25 cellular contexts compared by ENCODE assay signal in the genomic region with DNA sequence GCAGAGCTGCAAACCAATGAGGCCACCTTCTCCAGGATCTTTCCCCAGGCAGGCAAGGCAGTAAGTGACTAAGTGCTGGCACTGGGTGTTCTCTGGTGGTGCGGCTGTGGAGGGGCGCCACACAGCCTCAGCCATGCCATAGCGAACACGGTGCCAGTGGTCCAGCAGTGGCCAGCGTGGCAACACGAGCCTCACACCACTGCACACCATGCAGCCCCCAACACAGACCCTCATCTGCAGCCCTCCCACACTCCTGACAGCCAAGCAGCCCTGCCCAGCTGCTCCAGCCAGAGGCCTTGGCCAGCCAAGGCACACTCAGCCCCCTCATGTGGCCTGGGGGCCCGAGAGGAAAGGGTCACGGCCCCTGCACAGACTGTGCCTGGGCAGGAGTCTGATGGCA. TPM values are rescaled to one million over a fixed set of nuclear protein-coding genes. Genes with fewer than 3 reads are reported as not detected.
DNase-seq lines count a peak whose midpoint lies in the region; ATAC-seq and TF ChIP-seq lines count a peak whose summit lies in the region.
"Had no signal": no experiment of that assay in that cellular context is flagged by ENCODE, and none has a peak within 500 bp of the region (broad histone marks: within the 10 kb centered on the region; RNA-seq: fewer than 3 reads in every experiment).

No MANE protein-coding gene starts in this region.

- H3K27me3 ChIP-seq in HUES6 (ENCODE audit: control insufficient read depth, insufficient read depth, low read length): no peaks in the 10 kb centered on the region
- no peaks in the 10 kb centered on the region for H3K27me3 ChIP-seq in sigmoid colon
- no peaks in the 10 kb centered on the region for H3K27me3 ChIP-seq in Caco-2 (replicated peaks; ENCODE audit: control insufficient read depth, insufficient read depth, low read length)
- H3K27me3 ChIP-seq in neural progenitor cell: no peaks in the 10 kb centered on the region
- H3K27me3 ChIP-seq: breast epithelium had no signal

- 94 to 97% methylated on average over 8 of the region's 8 CpGs for whole genome bisulfite sequencing in sigmoid colon, 2 donors

- DNase-seq in activated CD8-positive, alpha-beta T cell treated with anti-CD3 and anti-CD28 coated beads, Interleukin-2, amount 10 ng/mL, durations not matched to agents 7 days and 5 days: no peak
- no peak for DNase-seq in activated CD8-positive, alpha-beta T cell treated with anti-CD3 and anti-CD28 coated beads for 36 hours
- DNase-seq in chondrocyte (ENCODE audit: low spot score) (no peak), sigmoid colon (no peak), Caco-2 (no peak), SHP77 (lab: John Stamatoyannopoulos, UW) (no peak), neural progenitor cell (ENCODE audit: low spot score) (no peak)
- DNase-seq: 8988T; activated CD4-positive, CD25-positive, alpha-beta regulatory T cell treated with anti-CD3 and anti-CD28 coated beads, Interleukin-2, amount 50 U/mL, for 72 hours; activated CD8-positive, alpha-beta memory T cell treated with anti-CD3 and anti-CD28 coated beads for 24 hours; activated gamma-delta T cell treated with Interleukin-2 at 50 U/mL for 16 hours; effector CD4-positive, alpha-beta T cell; head of caudate nucleus; Karpas-422; mucosa of descending colon; NCI-H1436 treated with DMSO at 0.1 percent for 48 hours; NCI-H748 treated with DMSO at 0.1 percent for 48 hours; RPMI8226; stimulated activated naive CD8-positive, alpha-beta T cell treated with anti-CD3 and anti-CD28 coated beads, Interleukin-15, amount 100 ng/mL, for 72 hours had no signal

- H3K27ac Mint-ChIP-seq in activated CD8-positive, alpha-beta T cell treated with anti-CD3 and anti-CD28 coated beads, Interleukin-2, amount 10 ng/mL, durations not matched to agents 7 days and 5 days: peak overlapping the region; percentile 30
- H3K27ac Mint-ChIP-seq in activated CD8-positive, alpha-beta T cell treated with anti-CD3 and anti-CD28 coated beads for 36 hours: no peak overlapping the region
- peak overlapping the region; percentile 36 for H3K27ac Mint-ChIP-seq in chondrocyte (ENCODE audit: unreplicated experiment)
- H3K27ac Mint-ChIP-seq in Caco-2 (ENCODE audit: unreplicated experiment): no peak overlapping the region
- no peak overlapping the region for H3K27ac Mint-ChIP-seq in neural progenitor cell

- H3K9ac ChIP-seq in HUES6 (ENCODE audit: low read length) (no peak overlapping the region), neural progenitor cell (no peak overlapping the region)

- H3K36me3 ChIP-seq in HUES6 (ENCODE audit: control insufficient read depth, insufficient read depth, low read length) (peaks cover 41% of the 10 kb centered on the region), sigmoid colon (peaks cover 0 to 39% (median 9%) of the 10 kb centered on the region in 4 donors), Caco-2 (ENCODE audit: control insufficient read depth, insufficient read depth, low read length) (no peaks in the 10 kb centered on the region), neural progenitor cell (no peaks in the 10 kb centered on the region)
- H3K36me3 ChIP-seq: breast epithelium had no signal

- no peak overlapping the region for H3K4me3 Mint-ChIP-seq in activated CD8-positive, alpha-beta T cell treated with anti-CD3 and anti-CD28 coated beads, Interleukin-2, amount 10 ng/mL, durations not matched to agents 7 days and 5 days
- no peak overlapping the region for H3K4me3 Mint-ChIP-seq in activated CD8-positive, alpha-beta T cell treated with anti-CD3 and anti-CD28 coated beads for 36 hours
- H3K4me3 Mint-ChIP-seq in chondrocyte (ENCODE audit: unreplicated experiment) (no peak overlapping the region), Caco-2 (ENCODE audit: unreplicated experiment) (no peak overlapping the region), neural progenitor cell (no peak overlapping the region)

- POLR2A ChIA-PET in activated CD8-positive, alpha-beta T cell treated with anti-CD3 and anti-CD28 coated beads, Interleukin-2, amount 10 ng/mL, durations not matched to agents 7 days and 5 days (lab: Charles Lee): interaction anchor here (1.0 kb wide), 1 partner anchor 10 kb away, joined by 4 read pairs; no protein-coding TSS in a partner anchor
- POLR2A ChIA-PET in activated CD8-positive, alpha-beta T cell treated with anti-CD3 and anti-CD28 coated beads for 36 hours (lab: Charles Lee): interaction anchor here (3.2 kb wide), 1 partner anchor 12 kb away, joined by 9 read pairs; no protein-coding TSS in a partner anchor
- POLR2A ChIA-PET in Caco-2 (lab: Charles Lee): no interaction called here

- no TSS peak for BruUV-seq in Caco-2 (replicated peaks; lab: Mats Ljungman, UMichigan)

- peaks cover 6% of the 10 kb centered on the region; the same call in 1 of the 2 replicates for H3K4me1 ChIP-seq in HUES6 (ENCODE audit: control insufficient read depth, insufficient read depth, low read length)
- H3K4me1 ChIP-seq in sigmoid colon: peaks cover 3 to 81% (median 74%) of the 10 kb centered on the region in 4 donors
- H3K4me1 ChIP-seq in Caco-2: 0 out of 2 replicates have a peak, but pooled peaks cover 5% of the 10 kb centered on the region
- peaks cover 4% of the 10 kb centered on the region for H3K4me1 ChIP-seq in neural progenitor cell

- peaks cover 7% of the 10 kb centered on the region for H3F3A ChIP-seq in neural progenitor cell (ENCODE audit: low read depth)

- H3K79me2 ChIP-seq in neural progenitor cell (ENCODE audit: low read depth): peaks cover 86% of the 10 kb centered on the region

- H3K27ac ChIP-seq in HUES6 (ENCODE audit: low read depth, low read length) (0 out of 2 replicates have a peak overlapping the region, but pooled peaks have one; percentile 5), sigmoid colon (peak overlapping the region in 3 of 4 donors; percentile 31 to 90 (median 85)), neural progenitor cell (no peak overlapping the region)
- H3K27ac ChIP-seq: breast epithelium, epithelial cell of prostate had no signal

- no peaks in the 10 kb centered on the region for H3K9me3 ChIP-seq in HUES6 (ENCODE audit: control insufficient read depth, insufficient read depth, low read depth, low read length)
- H3K9me3 ChIP-seq in sigmoid colon: no peaks in the 10 kb centered on the region
- no peaks in the 10 kb centered on the region for H3K9me3 ChIP-seq in Caco-2
- H3K9me3 ChIP-seq in neural progenitor cell (ENCODE audit: low read depth): no peaks in the 10 kb centered on the region
- H3K9me3 ChIP-seq: breast epithelium, HAP-1, mucosa of descending colon had no signal

- peaks cover 79% of the 10 kb centered on the region for H4K20me1 ChIP-seq in neural progenitor cell (ENCODE audit: low read depth)

- no peak for TF ChIP-seq POLR2A in sigmoid colon (IDR thresholded peaks at IDR 0.05)

- TF ChIP-seq CTCF in activated CD8-positive, alpha-beta T cell treated with anti-CD3 and anti-CD28 coated beads for 36 hours (IDR thresholded peaks at IDR 0.05): no peak
- TF ChIP-seq CTCF in chondrocyte (IDR thresholded peaks at IDR 0.05) (no peak), sigmoid colon (IDR thresholded peaks at IDR 0.05) (no peak), Caco-2 (IDR thresholded peaks at IDR 0.05; ENCODE audit: insufficient read depth in 1 of 2, low read depth in 1 of 2, low read length in 1 of 2, severe bottlenecking in 1 of 2, unreplicated experiment in 1 of 2) (no peak), neural progenitor cell (IDR thresholded peaks at IDR 0.05) (no peak)

- H3K4me3 ChIP-seq in HUES6 (ENCODE audit: low read depth, low read length): no peak overlapping the region
- H3K4me3 ChIP-seq in sigmoid colon: no peak overlapping the region
- H3K4me3 ChIP-seq in Caco-2 (ENCODE audit: low read depth, low read length): no peak overlapping the region
- no peak overlapping the region for H3K4me3 ChIP-seq in neural progenitor cell
- H3K4me3 ChIP-seq: breast epithelium, HAP-1, lung, mucosa of descending colon, skin epidermis had no signal

- no peak overlapping the region for H3K4me2 ChIP-seq in neural progenitor cell

- H3K9me3 Mint-ChIP-seq in activated CD8-positive, alpha-beta T cell treated with anti-CD3 and anti-CD28 coated beads, Interleukin-2, amount 10 ng/mL, durations not matched to agents 7 days and 5 days (ENCODE audit: insufficient read depth): no peaks in the 10 kb centered on the region
- H3K9me3 Mint-ChIP-seq in activated CD8-positive, alpha-beta T cell treated with anti-CD3 and anti-CD28 coated beads for 36 hours: no peaks in the 10 kb centered on the region
- H3K9me3 Mint-ChIP-seq in chondrocyte (ENCODE audit: low read depth): no peaks in the 10 kb centered on the region
- H3K9me3 Mint-ChIP-seq in Caco-2 (ENCODE audit: unreplicated experiment): no peaks in the 10 kb centered on the region
- H3K9me3 Mint-ChIP-seq in neural progenitor cell: no peaks in the 10 kb centered on the region
- H3K9me3 Mint-ChIP-seq: stimulated activated naive CD8-positive, alpha-beta T cell treated with anti-CD3 and anti-CD28 coated beads, Interleukin-15, amount 100 ng/mL, for 72 hours had no signal

- H3K27me3 Mint-ChIP-seq in activated CD8-positive, alpha-beta T cell treated with anti-CD3 and anti-CD28 coated beads, Interleukin-2, amount 10 ng/mL, durations not matched to agents 7 days and 5 days (ENCODE audit: low read depth): no peaks in the 10 kb centered on the region
- H3K27me3 Mint-ChIP-seq in activated CD8-positive, alpha-beta T cell treated with anti-CD3 and anti-CD28 coated beads for 36 hours: no peaks in the 10 kb centered on the region
- no peaks in the 10 kb centered on the region for H3K27me3 Mint-ChIP-seq in chondrocyte (ENCODE audit: low read depth)
- H3K27me3 Mint-ChIP-seq in Caco-2 (ENCODE audit: insufficient read depth, unreplicated experiment): no peaks in the 10 kb centered on the region
- H3K27me3 Mint-ChIP-seq in neural progenitor cell (ENCODE audit: insufficient read depth, low read depth): peaks cover 10% of the 10 kb centered on the region
- H3K27me3 Mint-ChIP-seq: stimulated activated naive CD8-positive, alpha-beta T cell treated with anti-CD3 and anti-CD28 coated beads, Interleukin-15, amount 100 ng/mL, for 72 hours had no signal

- peaks cover 19% of the 10 kb centered on the region for H3K36me3 Mint-ChIP-seq in activated CD8-positive, alpha-beta T cell treated with anti-CD3 and anti-CD28 coated beads, Interleukin-2, amount 10 ng/mL, durations not matched to agents 7 days and 5 days (ENCODE audit: low read depth)
- H3K36me3 Mint-ChIP-seq in activated CD8-positive, alpha-beta T cell treated with anti-CD3 and anti-CD28 coated beads for 36 hours (ENCODE audit: low read depth): peaks cover 14% of the 10 kb centered on the region
- peaks cover 2% of the 10 kb centered on the region for H3K36me3 Mint-ChIP-seq in chondrocyte (ENCODE audit: low read depth)
- peaks cover 51% of the 10 kb centered on the region for H3K36me3 Mint-ChIP-seq in Caco-2 (ENCODE audit: insufficient read depth, unreplicated experiment)
- peaks cover 9% of the 10 kb centered on the region for H3K36me3 Mint-ChIP-seq in neural progenitor cell

- H2AFZ ChIP-seq in neural progenitor cell (replicated peaks): no peak overlapping the region

- no peak for TF ChIP-seq EP300 in sigmoid colon (IDR thresholded peaks at IDR 0.05)

- H3K4me1 Mint-ChIP-seq in activated CD8-positive, alpha-beta T cell treated with anti-CD3 and anti-CD28 coated beads, Interleukin-2, amount 10 ng/mL, durations not matched to agents 7 days and 5 days (ENCODE audit: low read depth): peaks cover 35% of the 10 kb centered on the region
- H3K4me1 Mint-ChIP-seq in activated CD8-positive, alpha-beta T cell treated with anti-CD3 and anti-CD28 coated beads for 36 hours (ENCODE audit: low read depth): peaks cover 30% of the 10 kb centered on the region
- peaks cover 55% of the 10 kb centered on the region for H3K4me1 Mint-ChIP-seq in chondrocyte (ENCODE audit: low read depth)
- peaks cover 7% of the 10 kb centered on the region for H3K4me1 Mint-ChIP-seq in Caco-2 (ENCODE audit: low read depth, unreplicated experiment)
- peaks cover 11% of the 10 kb centered on the region for H3K4me1 Mint-ChIP-seq in neural progenitor cell

- ATAC-seq in activated CD8-positive, alpha-beta T cell treated with anti-CD3 and anti-CD28 coated beads, Interleukin-2, amount 10 ng/mL, durations not matched to agents 7 days and 5 days: no peak
- ATAC-seq in activated CD8-positive, alpha-beta T cell treated with anti-CD3 and anti-CD28 coated beads for 36 hours: no peak
- ATAC-seq: mucosa of descending colon; stimulated activated naive CD8-positive, alpha-beta T cell treated with anti-CD3 and anti-CD28 coated beads, Interleukin-15, amount 100 ng/mL, for 72 hours had no signal

- CTCF ChIA-PET in activated CD8-positive, alpha-beta T cell treated with anti-CD3 and anti-CD28 coated beads, Interleukin-2, amount 10 ng/mL, durations not matched to agents 7 days and 5 days (lab: Charles Lee): no interaction called here
- CTCF ChIA-PET in activated CD8-positive, alpha-beta T cell treated with anti-CD3 and anti-CD28 coated beads for 36 hours (lab: Charles Lee): no interaction called here
- CTCF ChIA-PET in Caco-2 (lab: Charles Lee): no interaction called here

- intact Hi-C loops in activated CD8-positive, alpha-beta T cell treated with anti-CD3 and anti-CD28 coated beads for 36 hours (cut with micrococcal nuclease): no loop called here
- intact Hi-C loops in sigmoid colon (cut with DNase I) (no loop called here), Caco-2 (cut with micrococcal nuclease; ENCODE audit: unreplicated experiment) (no loop called here)

RNA-seq across cellular contexts. Expression of a gene that starts 3.0 kb away (rescaled TPM):
- total RNA-seq in activated CD8-positive, alpha-beta T cell treated with anti-CD3 and anti-CD28 coated beads, Interleukin-2, amount 10 ng/mL, durations not matched to agents 7 days and 5 days: 100 to 1,000 TPM; 120 to 134 TPM
- total RNA-seq in activated CD8-positive, alpha-beta T cell treated with anti-CD3 and anti-CD28 coated beads for 36 hours: 100 to 1,000 TPM; 110 to 122 TPM
- 67.3 to 87.0 TPM (median 73.8 TPM) in 3 replicates for total RNA-seq in chondrocyte
- total RNA-seq in sigmoid colon: 100 to 1,000 TPM in 1 of 4 donors, 10 to 100 TPM in 3; 83.8 to 135 (median 93.4) TPM
- 100 to 1,000 TPM in 1 of 3 donors, 10 to 100 TPM in 2; 58.3 to 117 (median 62.7) TPM for polyA plus RNA-seq in sigmoid colon
- total RNA-seq in Caco-2 (2022): 103 and 115 TPM in 2 replicates
- total RNA-seq in neural progenitor cell (ENCODE audit: low replicate concordance): 62.4 and 116 TPM in 2 replicates

RNA-seq across cellular contexts. Expression of a gene that starts 3.1 kb away (rescaled TPM):
- 10 to 100 TPM; 18.5 to 21.4 TPM for total RNA-seq in activated CD8-positive, alpha-beta T cell treated with anti-CD3 and anti-CD28 coated beads, Interleukin-2, amount 10 ng/mL, durations not matched to agents 7 days and 5 days
- total RNA-seq in activated CD8-positive, alpha-beta T cell treated with anti-CD3 and anti-CD28 coated beads for 36 hours: 10 to 100 TPM in 1 of 2 experiments, 1 to 10 TPM in 1; 8.4 to 11.0 TPM
- total RNA-seq in chondrocyte (19.4 to 23.3 TPM (median 23.1 TPM) in 3 replicates), sigmoid colon (10 to 100 TPM in 2 of 4 donors, 1 to 10 TPM in 2; 8.4 to 21.6 (median 10.5) TPM), Caco-2 (2022) (16.2 and 16.8 TPM in 2 replicates), neural progenitor cell (ENCODE audit: low replicate concordance) (1.0 and 13.5 TPM in 2 replicates)
- polyA plus RNA-seq in sigmoid colon: 10 to 100 TPM; 41.4 to 57.1 (median 42.0) TPM

RNA-seq across cellular contexts. Expression of a gene that starts 9.6 kb away (rescaled TPM):
- total RNA-seq in activated CD8-positive, alpha-beta T cell treated with anti-CD3 and anti-CD28 coated beads, Interleukin-2, amount 10 ng/mL, durations not matched to agents 7 days and 5 days: 1 to 10 TPM in 1 of 2 experiments, under 1 TPM in 1; 0.78 to 1.2 TPM
- total RNA-seq in activated CD8-positive, alpha-beta T cell treated with anti-CD3 and anti-CD28 coated beads for 36 hours: under 1 TPM; 0.13 to 0.14 TPM
- total RNA-seq in chondrocyte: 0.28 to 0.68 TPM (median 0.37 TPM) in 3 replicates
- not detected for total RNA-seq in sigmoid colon
- polyA plus RNA-seq in sigmoid colon: under 1 TPM in 2 of 3 donors, not detected in 1; 0.60 to 0.64 TPM
- 0.09 and 0.29 TPM in 2 replicates for total RNA-seq in Caco-2 (2022)
- 0.22 TPM in 1 of 2 replicates, not detected in the other for total RNA-seq in neural progenitor cell (ENCODE audit: low replicate concordance)

RNA-seq across cellular contexts. Expression of a gene that starts 13.1 kb away (rescaled TPM):
- 10 to 100 TPM; 24.0 to 26.2 TPM for total RNA-seq in activated CD8-positive, alpha-beta T cell treated with anti-CD3 and anti-CD28 coated beads, Interleukin-2, amount 10 ng/mL, durations not matched to agents 7 days and 5 days
- 10 to 100 TPM; 23.9 to 25.4 TPM for total RNA-seq in activated CD8-positive, alpha-beta T cell treated with anti-CD3 and anti-CD28 coated beads for 36 hours
- total RNA-seq in chondrocyte (21.6 to 22.3 TPM (median 22.1 TPM) in 3 replicates), sigmoid colon (10 to 100 TPM; 15.7 to 24.0 (median 20.4) TPM), Caco-2 (2022) (39.8 and 43.8 TPM in 2 replicates), neural progenitor cell (ENCODE audit: low replicate concordance) (3.7 and 22.5 TPM in 2 replicates)
- polyA plus RNA-seq in sigmoid colon: 10 to 100 TPM; 12.6 to 22.3 (median 12.7) TPM

RNA-seq across cellular contexts. Expression of a gene that starts 13.7 kb away (rescaled TPM):
- total RNA-seq in activated CD8-positive, alpha-beta T cell treated with anti-CD3 and anti-CD28 coated beads, Interleukin-2, amount 10 ng/mL, durations not matched to agents 7 days and 5 days: 10 to 100 TPM; 65.2 to 87.3 TPM
- total RNA-seq in activated CD8-positive, alpha-beta T cell treated with anti-CD3 and anti-CD28 coated beads for 36 hours: 10 to 100 TPM; 41.1 to 42.5 TPM
- total RNA-seq in chondrocyte (51.9 to 77.5 TPM (median 57.5 TPM) in 3 replicates), sigmoid colon (10 to 100 TPM; 21.4 to 57.1 (median 33.4) TPM), Caco-2 (2022) (46.6 and 48.5 TPM in 2 replicates), neural progenitor cell (ENCODE audit: low replicate concordance) (10.7 and 24.6 TPM in 2 replicates)
- 10 to 100 TPM in 1 of 3 donors, 1 to 10 TPM in 2; 7.2 to 41.8 (median 8.3) TPM for polyA plus RNA-seq in sigmoid colon

Comparison
In these comparisons a context has a peak if more than half of its experiments do, and no peak if none do; other contexts are left out.
1. H3K27ac Mint-ChIP-seq: peak in activated CD8-positive, alpha-beta T cell treated with anti-CD3 and anti-CD28 coated beads, Interleukin-2, amount 10 ng/mL, durations not matched to agents 7 days and 5 days (single experiment) and chondrocyte (single experiment); none in activated CD8-positive, alpha-beta T cell treated with anti-CD3 and anti-CD28 coated beads for 36 hours (single experiment), Caco-2 (single experiment) and neural progenitor cell (single experiment).